13 cellular contexts compared by ENCODE assay signal in the genomic region with DNA sequence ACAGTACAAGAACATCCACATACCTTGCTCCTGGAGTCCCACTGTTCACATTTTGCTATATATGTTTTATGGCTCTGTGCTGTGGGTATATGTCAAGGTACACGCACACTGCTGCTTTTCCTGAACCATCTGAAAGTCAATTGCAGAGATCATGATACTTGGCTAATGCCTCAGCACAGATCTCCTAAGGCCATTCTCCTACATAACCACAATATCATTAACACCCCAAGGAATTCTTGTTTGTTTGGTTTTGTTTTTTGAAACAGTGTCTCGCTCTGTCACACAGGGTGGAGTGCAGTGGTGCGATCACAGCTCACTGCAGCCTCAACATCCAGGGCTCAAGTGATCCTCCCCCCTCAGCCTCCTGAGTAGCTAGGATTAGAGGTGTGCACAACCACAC. TPM values are rescaled to one million over a fixed set of nuclear protein-coding genes. Genes with fewer than 3 reads are reported as not detected.
DNase-seq lines count a peak whose midpoint lies in the region; ATAC-seq, FAIRE-seq and TF ChIP-seq lines count a peak whose summit lies in the region.
"Had no signal": no experiment of that assay in that cellular context is flagged by ENCODE, and none has a peak within 500 bp of the region (broad histone marks: within the 10 kb centered on the region; RNA-seq: fewer than 3 reads in every experiment).

No MANE protein-coding gene starts in this region.

- WGBS in heart right ventricle, 2 donors = 78 to 79% methylated on average over 3 of the region's 3 CpGs
- 85% methylated on average over 2 of the region's 3 CpGs for WGBS in mesenchymal stem cell
- 82 to 96% methylated on average over 3 of the region's 3 CpGs for WGBS in upper lobe of left lung, 2 donors

- H2BK120ac ChIP-seq in mesenchymal stem cell (ENCODE audit: low read depth, low read length) = no peak overlapping the region

- H3K14ac ChIP-seq in mesenchymal stem cell (ENCODE audit: low read length in 2 of 2) = no peak overlapping the region

- ATAC-seq in heart right ventricle (no peak), Right ventricle myocardium superior (ENCODE audit: poor library complexity) (no peak), upper lobe of left lung (ENCODE audit: low FRiP score in 2 of 2) (no peak), GM18517 (IDR thresholded peaks at IDR 0.05; ENCODE audit: unreplicated experiment) (no peak), GM19397 (IDR thresholded peaks at IDR 0.05; ENCODE audit: unreplicated experiment) (no peak), HG03159 (IDR thresholded peaks at IDR 0.05; ENCODE audit: unreplicated experiment) (no peak)
- ATAC-seq: sciatic nerve had no signal

- H3K27ac Mint-ChIP-seq in astrocyte (ENCODE audit: unreplicated experiment) = peak overlapping the region; percentile 73

- H4K91ac ChIP-seq in mesenchymal stem cell (ENCODE audit: low read length) = no peak overlapping the region

- H3K27me3 Mint-ChIP-seq in astrocyte (ENCODE audit: low read depth, unreplicated experiment) = no peaks in the 10 kb centered on the region

- H3K79me1 ChIP-seq in mesenchymal stem cell (replicated peaks; ENCODE audit: low read length, poor library complexity, severe bottlenecking) = peaks cover 6% of the 10 kb centered on the region

- no peak overlapping the region for H4K8ac ChIP-seq in mesenchymal stem cell (ENCODE audit: low read length)

- peaks cover 46% of the 10 kb centered on the region for H3K4me1 Mint-ChIP-seq in astrocyte (ENCODE audit: low read depth, unreplicated experiment)

- no peaks in the 10 kb centered on the region for H3K36me3 Mint-ChIP-seq in astrocyte (ENCODE audit: low read depth, unreplicated experiment)

- no peak overlapping the region for H3K4ac ChIP-seq in mesenchymal stem cell (ENCODE audit: low read depth in 1 of 2, low read length in 2 of 2)

- H3K23ac ChIP-seq in mesenchymal stem cell (ENCODE audit: low read length in 2 of 2) = no peak overlapping the region

- no peak for FAIRE-seq in astrocyte (lab: Jason Lieb, UNC)
- FAIRE-seq: A204.1 had no signal

- H3K9me3 Mint-ChIP-seq in astrocyte (ENCODE audit: unreplicated experiment) = no peaks in the 10 kb centered on the region

- no peak overlapping the region for H2BK5ac ChIP-seq in mesenchymal stem cell (ENCODE audit: low read depth, low read length, poor library complexity, severe bottlenecking)

- TF ChIP-seq EP300 in upper lobe of left lung (IDR thresholded peaks at IDR 0.05) = no peak

- intact Hi-C loops in heart right ventricle (cut with DNase I) (no loop called here), Right ventricle myocardium superior (cut with DNase I) (no loop called here)

- no peak overlapping the region for H2AFZ ChIP-seq in astrocyte (ENCODE audit: low read depth, low read length)
- no peak overlapping the region for H2AFZ ChIP-seq in mesenchymal stem cell (ENCODE audit: low read depth, low read length)

- no peaks in the 10 kb centered on the region for H3K79me2 ChIP-seq in astrocyte (ENCODE audit: insufficient read depth, low read length)

- H3K9me3 ChIP-seq in heart right ventricle (no peaks in the 10 kb centered on the region), astrocyte (ENCODE audit: insufficient read depth, low read depth, low read length) (no peaks in the 10 kb centered on the region), mesenchymal stem cell (ENCODE audit: control insufficient read depth, low read length) (no peaks in the 10 kb centered on the region), upper lobe of left lung (no peaks in the 10 kb centered on the region)

- no peak overlapping the region for H3K4me3 ChIP-seq in heart right ventricle
- no peak overlapping the region for H3K4me3 ChIP-seq in astrocyte (ENCODE audit: insufficient read depth, low read depth, low read length)
- peak overlapping the region in 1 of 2 experiments; percentile 63 for H3K4me3 ChIP-seq in mesenchymal stem cell (ENCODE audit: insufficient read depth in 1 of 2, low read depth in 1 of 2, low read length in 2 of 2)
- H3K4me3 ChIP-seq in upper lobe of left lung = no peak overlapping the region

- no peak overlapping the region for H2BK15ac ChIP-seq in mesenchymal stem cell (ENCODE audit: low read depth, poor library complexity, severe bottlenecking)

- peak overlapping the region in 1 of 2 experiments; percentile 28 for H3K18ac ChIP-seq in mesenchymal stem cell (ENCODE audit: low read depth in 1 of 2, low read length in 2 of 2)

- H3K4me2 ChIP-seq in astrocyte (ENCODE audit: low read length) (peak overlapping the region; percentile 79), mesenchymal stem cell (ENCODE audit: low read length, poor library complexity, severe bottlenecking) (no peak overlapping the region)

- H3K9ac ChIP-seq in astrocyte (ENCODE audit: low read length) (peak overlapping the region; percentile 5), mesenchymal stem cell (ENCODE audit: low read length) (peak overlapping the region; percentile 75)

- DNase-seq in heart right ventricle (no peak), Right ventricle myocardium superior (no peak), astrocyte (ENCODE audit: low read depth) (no peak), mesenchymal stem cell (no peak), upper lobe of left lung (no peak)
- DNase-seq: amniotic stem cell, DMS79 treated with DMSO at 0.1 percent for 48 hours, NCI-H226 had no signal

- H3K4me1 ChIP-seq in heart right ventricle = peaks cover 19 to 81% (median 58%) of the 10 kb centered on the region in 9 donors
- H3K4me1 ChIP-seq in astrocyte (ENCODE audit: insufficient read depth, low read length) = peaks cover 44% of the 10 kb centered on the region
- peaks cover 26% of the 10 kb centered on the region for H3K4me1 ChIP-seq in mesenchymal stem cell (ENCODE audit: control insufficient read depth, insufficient read depth, low read depth, low read length)
- peaks cover 37 to 57% (median 47%) of the 10 kb centered on the region in 4 donors for H3K4me1 ChIP-seq in upper lobe of left lung

- H2AK5ac ChIP-seq in mesenchymal stem cell (ENCODE audit: low read length, severe bottlenecking) = no peak overlapping the region

- TF ChIP-seq CTCF in heart right ventricle (IDR thresholded peaks at IDR 0.05) (no peak), astrocyte (IDR thresholded peaks at IDR 0.05; ENCODE audit: insufficient read depth, low read depth, low read length) (no peak), upper lobe of left lung (IDR thresholded peaks at IDR 0.05) (no peak)

- no peak for TF ChIP-seq POLR2A in upper lobe of left lung (IDR thresholded peaks at IDR 0.05)

- H3K36me3 ChIP-seq in heart right ventricle (no peaks in the 10 kb centered on the region), astrocyte (ENCODE audit: insufficient read depth, low read length) (no peaks in the 10 kb centered on the region), mesenchymal stem cell (ENCODE audit: control insufficient read depth in 1 of 2, insufficient read depth in 2 of 2, low read depth in 1 of 2, low read length in 2 of 2) (peaks cover 0 to 2% of the 10 kb centered on the region in 2 experiments), upper lobe of left lung (no peaks in the 10 kb centered on the region)

- no peak overlapping the region for H3K4me3 Mint-ChIP-seq in astrocyte (ENCODE audit: unreplicated experiment)

- H3K27ac ChIP-seq in heart right ventricle (peak overlapping the region in 9 of 10 donors; percentile 67 to 89 (median 81)), astrocyte (ENCODE audit: low read depth, low read length) (peak overlapping the region; percentile 57), mesenchymal stem cell (ENCODE audit: low read length, poor library complexity, severe bottlenecking) (no peak overlapping the region), upper lobe of left lung (peak overlapping the region; percentile 72 to 84 (median 78))

- H4K20me1 ChIP-seq in astrocyte (ENCODE audit: insufficient read depth, low read length) = no peaks in the 10 kb centered on the region

- H3K27me3 ChIP-seq in heart right ventricle = no peaks in the 10 kb centered on the region
- H3K27me3 ChIP-seq in astrocyte (ENCODE audit: insufficient read depth, low read length) = no peaks in the 10 kb centered on the region
- no peaks in the 10 kb centered on the region for H3K27me3 ChIP-seq in mesenchymal stem cell (ENCODE audit: control insufficient read depth in 1 of 2, insufficient read depth in 1 of 2, low read length in 2 of 2)
- H3K27me3 ChIP-seq in upper lobe of left lung = no peaks in the 10 kb centered on the region

- H2BK12ac ChIP-seq in mesenchymal stem cell (ENCODE audit: low read length in 2 of 2) = no peak overlapping the region

RNA-seq across cellular contexts. Expression of gene CTNNBIP1, which starts 16.0 kb away (rescaled TPM):
- total RNA-seq in heart right ventricle (10 to 100 TPM; 26.5 to 69.4 (median 37.3) TPM), Right ventricle myocardium superior (58.1 TPM), astrocyte (49.9 and 53.7 TPM in 2 replicates), upper lobe of left lung (10 to 100 TPM; 39.8 to 85.8 (median 73.1) TPM)
- 10 to 100 TPM; 26.6 to 43.5 TPM for polyA plus RNA-seq in heart right ventricle
- polyA plus RNA-seq in mesenchymal stem cell (2013, experiment 1 of 2) = 15.6 TPM
- polyA plus RNA-seq in mesenchymal stem cell (2013, experiment 2 of 2) = 15.8 TPM

RNA-seq across cellular contexts. Expression of gene LZIC, which starts 49.1 kb away (rescaled TPM):
- total RNA-seq in heart right ventricle = 10 to 100 TPM; 27.7 to 38.0 (median 34.2) TPM
- polyA plus RNA-seq in heart right ventricle = 10 to 100 TPM; 13.4 to 20.6 TPM
- total RNA-seq in Right ventricle myocardium superior = 33.2 TPM
- total RNA-seq in astrocyte = 36.5 and 38.0 TPM in 2 replicates
- 21.7 TPM for polyA plus RNA-seq in mesenchymal stem cell (2013, experiment 1 of 2)
- polyA plus RNA-seq in mesenchymal stem cell (2013, experiment 2 of 2) = 20.6 TPM
- total RNA-seq in upper lobe of left lung = 10 to 100 TPM in 5 of 6 donors, 1 to 10 TPM in 1; 9.4 to 28.7 (median 19.4) TPM

RNA-seq across cellular contexts. Expression of gene NMNAT1, which starts 49.2 kb away (rescaled TPM):
- total RNA-seq in heart right ventricle = 10 to 100 TPM; 14.2 to 23.7 (median 20.3) TPM
- 10 to 100 TPM in 1 of 2 donors, 1 to 10 TPM in 1; 9.6 to 14.3 TPM for polyA plus RNA-seq in heart right ventricle
- total RNA-seq in Right ventricle myocardium superior = 22.9 TPM
- 11.0 and 11.5 TPM in 2 replicates for total RNA-seq in astrocyte
- 8.4 TPM for polyA plus RNA-seq in mesenchymal stem cell (2013, experiment 1 of 2)
- 8.5 TPM for polyA plus RNA-seq in mesenchymal stem cell (2013, experiment 2 of 2)
- total RNA-seq in upper lobe of left lung = 10 to 100 TPM in 3 of 6 donors, 1 to 10 TPM in 3; 4.6 to 13.6 (median 8.5) TPM
